1 cellular context compared by ENCODE assay signal in genomic region chr7:100673302-100673941, GRCh38.
TF ChIP-seq lines count a peak whose summit lies in the region.

Gene GNB2 (plus strand): TSS chr7:100673740. CDS start chr7:100676266, 2,526 bp downstream.

TF ChIP-seq in GM12878, 131 proteins besides CTCF, POLR2A, EP300 and RAD21 (continued from another document and continues in another):
- TF ChIP-seq BMI1 (IDR thresholded peaks at IDR 0.05; ENCODE audit: borderline replicate concordance) (no peak), NFYA (IDR thresholded peaks at IDR 0.05; ENCODE audit: borderline replicate concordance, low read depth, low read length) (no peak), RUNX3 (IDR thresholded peaks at IDR 0.05; ENCODE audit: low read length) (peak; percentile 62), ZNF592 (IDR thresholded peaks at IDR 0.05) (no peak), SMC3 (IDR thresholded peaks at IDR 0.05; ENCODE audit: borderline replicate concordance, low read length) (no peak), SRF (IDR thresholded peaks at IDR 0.05; ENCODE audit: low read depth in 2 of 2, low read length in 2 of 2) (0 out of 4 replicates have a peak, but pooled peaks of 1 of the 2 experiments have one; percentile 33), HDAC2 (IDR thresholded peaks at IDR 0.05) (no peak), STAT3 (IDR thresholded peaks at IDR 0.05; ENCODE audit: low read depth, low read length) (no peak), TARDBP (IDR thresholded peaks at IDR 0.05; ENCODE audit: borderline replicate concordance) (peak; percentile 72), ETV6 (conservative IDR thresholded peaks at IDR 0.05 in 1 of 2, IDR thresholded peaks at IDR 0.05 in 1 of 2; ENCODE audit: borderline replicate concordance in 1 of 2, low read depth in 1 of 2) (peak in 1 of 2 experiments; percentile 72; a peak in 1 of 4 replicates), MXI1 (IDR thresholded peaks at IDR 0.05; ENCODE audit: low read depth, low read length) (0 out of 2 replicates have a peak, but pooled peaks have one; percentile 31), EGR1 (IDR thresholded peaks at IDR 0.05; ENCODE audit: borderline replicate concordance in 1 of 2, low read depth in 2 of 2, low read length in 2 of 2) (0 out of 3 replicates have a peak, but pooled peaks of 1 of the 2 experiments have one; percentile 37), BCL11A (IDR thresholded peaks at IDR 0.05; ENCODE audit: low read depth, low read length) (peak; percentile 18; the same call in 1 of the 2 replicates), SIX5 (IDR thresholded peaks at IDR 0.05; ENCODE audit: low read depth, low read length, severe bottlenecking) (peak; percentile 59), NFXL1 (IDR thresholded peaks at IDR 0.05; ENCODE audit: borderline replicate concordance) (no peak), MEF2A (IDR thresholded peaks at IDR 0.05; ENCODE audit: insufficient read depth, low read depth, low read length) (0 out of 2 replicates have a peak, but pooled peaks have one; percentile 57), NFIC (IDR thresholded peaks at IDR 0.05; ENCODE audit: low read depth, low read length) (no peak), ESRRA (IDR thresholded peaks at IDR 0.05; ENCODE audit: low read length) (no peak), CREB1 (IDR thresholded peaks at IDR 0.05; ENCODE audit: low read depth) (peak; percentile 94), ZBTB11 (CRISPR knock-in tag; IDR thresholded peaks at IDR 0.05) (peak; percentile 74), NKRF (conservative IDR thresholded peaks at IDR 0.05) (peak; percentile 93), SREBF2 (IDR thresholded peaks at IDR 0.05; ENCODE audit: low read length) (no peak), IRF3 (IDR thresholded peaks at IDR 0.05) (peak; percentile 62; the same call in 1 of the 2 replicates), MYC (IDR thresholded peaks at IDR 0.05; ENCODE audit: insufficient read depth, insufficient read length, insufficient replicate concordance, low read length, severe bottlenecking) (peak; percentile 73), GABPA (IDR thresholded peaks at IDR 0.05; ENCODE audit: low read depth) (no peak), YBX1 (IDR thresholded peaks at IDR 0.05) (no peak), CEBPZ (IDR thresholded peaks at IDR 0.05; ENCODE audit: low read depth, low read length) (no peak), SPI1 (IDR thresholded peaks at IDR 0.05; ENCODE audit: borderline replicate concordance, insufficient read depth, low read depth, low read length) (no peak; the same call in 1 of the 2 replicates), KDM1A (IDR thresholded peaks at IDR 0.05; ENCODE audit: borderline replicate concordance) (no peak), MAX (IDR thresholded peaks at IDR 0.05; ENCODE audit: low read depth, low read length) (peak; percentile 9; the same call in 1 of the 2 replicates), ZBTB4 (CRISPR knock-in tag; IDR thresholded peaks at IDR 0.05) (peak; percentile 93), YY1 (IDR thresholded peaks at IDR 0.05; ENCODE audit: low read depth, low read length) (peak; percentile 79), LARP7 (IDR thresholded peaks at IDR 0.05) (peak; percentile 99), POLR2AphosphoS2 (IDR thresholded peaks at IDR 0.05; ENCODE audit: low read depth, low read length) (no peak), RAD51 (IDR thresholded peaks at IDR 0.05) (peak; percentile 100), JUND (IDR thresholded peaks at IDR 0.05; ENCODE audit: low read depth, low read length) (peak; percentile 100), BCLAF1 (IDR thresholded peaks at IDR 0.05) (peak; percentile 96), MTA2 (IDR thresholded peaks at IDR 0.05; ENCODE audit: low read depth) (peak; percentile 51; the same call in 1 of the 2 replicates), BHLHE40 (IDR thresholded peaks at IDR 0.05; ENCODE audit: borderline replicate concordance in 1 of 2, low read depth in 2 of 2, low read length in 1 of 2) (peak; percentile 99), ZNF24 (IDR thresholded peaks at IDR 0.05) (peak; percentile 64; the same call in 1 of the 2 replicates)
